Comparison of ENCODE assay signal across 1 cellular context in genomic region chr3:146177986-146178385, GRCh38.
TF ChIP-seq lines count a peak whose summit lies in the region.

No MANE protein-coding gene starts in this region.

TF ChIP-seq in HepG2, 621 proteins besides CTCF, POLR2A, EP300 and RAD21 (continued from another document):
- TF ChIP-seq GATAD1 (CRISPR knock-in tag; IDR thresholded peaks at IDR 0.05): no peak
- no peak for TF ChIP-seq TFAP4 (IDR thresholded peaks at IDR 0.05; ENCODE audit: borderline replicate concordance, low read depth)
- no peak for TF ChIP-seq SMC3 (IDR thresholded peaks at IDR 0.05; ENCODE audit: low read length)
- TF ChIP-seq AKAP8 (CRISPR knock-in tag; IDR thresholded peaks at IDR 0.05): no peak
- no peak for TF ChIP-seq ZHX2 (IDR thresholded peaks at IDR 0.05; ENCODE audit: low read depth)
- no peak for TF ChIP-seq ZHX2 (CRISPR knock-in tag; IDR thresholded peaks at IDR 0.05; ENCODE audit: borderline replicate concordance)
- TF ChIP-seq SAFB2 (CRISPR knock-in tag; IDR thresholded peaks at IDR 0.05; ENCODE audit: borderline replicate concordance, low read depth): no peak
- no peak for TF ChIP-seq SP140L (CRISPR knock-in tag; IDR thresholded peaks at IDR 0.05; ENCODE audit: borderline replicate concordance)
- no peak for TF ChIP-seq ZNF776 (CRISPR knock-in tag; IDR thresholded peaks at IDR 0.05)
- TF ChIP-seq DNMT1 (CRISPR knock-in tag; IDR thresholded peaks at IDR 0.05): no peak
- TF ChIP-seq STAG1 (CRISPR knock-in tag; IDR thresholded peaks at IDR 0.05): no peak
